In the genomic region with DNA sequence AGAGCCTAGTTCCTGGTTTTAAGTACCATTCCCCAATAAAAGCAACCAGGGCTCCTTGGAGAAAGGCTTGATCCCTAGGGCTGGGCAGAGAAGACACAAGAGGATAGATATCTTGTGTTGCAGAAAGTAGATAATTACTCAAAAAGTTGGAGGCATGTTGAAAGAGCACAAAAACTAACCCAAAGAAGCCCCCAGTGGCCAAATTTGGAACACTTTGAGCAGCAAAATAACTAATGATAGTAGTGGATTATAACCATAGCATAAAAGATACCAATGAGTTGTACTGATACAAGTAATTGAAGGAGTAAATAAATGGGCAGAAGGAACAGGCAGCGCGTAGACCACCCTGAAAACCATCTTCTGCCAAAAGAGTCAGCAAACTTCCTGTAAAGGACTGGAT, we compare ENCODE assay signal across 10 cellular contexts. TPM values are rescaled to one million over a fixed set of nuclear protein-coding genes. Genes with fewer than 3 reads are reported as not detected.
A peak's percentile ranks its signal among the peaks of the same experiment; 100 is the strongest.
DNase-seq lines count a peak whose midpoint lies in the region; ATAC-seq, FAIRE-seq and TF ChIP-seq lines count a peak whose summit lies in the region.
"Had no signal": no experiment of that assay in that cellular context is flagged by ENCODE, and none has a peak within 500 bp of the region (broad histone marks: within the 10 kb centered on the region; RNA-seq: fewer than 3 reads in every experiment).

No MANE protein-coding gene starts in this region.

- H3F3A ChIP-seq in neural progenitor cell (ENCODE audit: low read depth), result no peaks in the 10 kb centered on the region

- ATAC-seq in DND-41 (ENCODE audit: insufficient read depth, low read depth) (peak; percentile 35; the same call in 1 of the 3 replicates), GM18870 (IDR thresholded peaks at IDR 0.05; ENCODE audit: unreplicated experiment) (no peak), GM18505 (IDR thresholded peaks at IDR 0.05; ENCODE audit: unreplicated experiment) (no peak)

- H3K36me3 ChIP-seq in DND-41 (ENCODE audit: insufficient read depth, low read length) (peaks cover 31% of the 10 kb centered on the region), bronchial epithelial cell (ENCODE audit: control insufficient read depth, insufficient read depth, low read length) (peaks cover 6% of the 10 kb centered on the region), neural progenitor cell (no peaks in the 10 kb centered on the region)

- H3K9me3 ChIP-seq in DND-41 (ENCODE audit: insufficient read depth, low read length, severe bottlenecking) (no peaks in the 10 kb centered on the region), neural progenitor cell (ENCODE audit: low read depth) (no peaks in the 10 kb centered on the region)

- H3K27me3 ChIP-seq in DND-41 (ENCODE audit: insufficient read depth, low read length, poor library complexity) (no peaks in the 10 kb centered on the region), bronchial epithelial cell (ENCODE audit: control insufficient read depth, insufficient read depth, low read length) (no peaks in the 10 kb centered on the region), neural progenitor cell (no peaks in the 10 kb centered on the region)

- DNase-seq in DND-41 (no peak), Kasumi-1 (lab: John Stamatoyannopoulos, UW) (peak; percentile 39 to 63), bronchial epithelial cell (ENCODE audit: low read depth) (no peak), neural progenitor cell (ENCODE audit: low spot score) (no peak), NCI-H2029 treated with DMSO at 0.1 percent for 48 hours (lab: John Stamatoyannopoulos, UW) (no peak), NCI-H524 treated with DMSO at 0.1 percent for 48 hours (lab: John Stamatoyannopoulos, UW) (no peak)
- DNase-seq: effector memory CD4-positive, alpha-beta T cell; NCI-H2171 treated with DMSO at 0.1 percent for 48 hours had no signal

- TF ChIP-seq CTCF in DND-41 (IDR thresholded peaks at IDR 0.05; ENCODE audit: borderline replicate concordance, extremely low read depth, low read length, poor library complexity, severe bottlenecking) (peak; percentile 54), bronchial epithelial cell (IDR thresholded peaks at IDR 0.05; ENCODE audit: insufficient read depth, low read length, severe bottlenecking) (peak; percentile 9), neural progenitor cell (IDR thresholded peaks at IDR 0.05) (peak; percentile 46)

- H3K27ac ChIP-seq in DND-41 (ENCODE audit: low read length) (no peak overlapping the region), neural progenitor cell (no peak overlapping the region)

- FAIRE-seq in bronchial epithelial cell (lab: Jason Lieb, UNC), result no peak

- H4K20me1 ChIP-seq in DND-41 (ENCODE audit: insufficient read depth, low read length) (peaks cover 4% of the 10 kb centered on the region; the same call in 1 of the 2 replicates), neural progenitor cell (ENCODE audit: low read depth) (peaks cover 19% of the 10 kb centered on the region)

- H3K9me3 Mint-ChIP-seq in neural progenitor cell, result peaks cover 2% of the 10 kb centered on the region

- H3K4me1 ChIP-seq in DND-41 (ENCODE audit: insufficient read depth, low read length), result no peaks in the 10 kb centered on the region
- peaks cover under 1% of the 10 kb centered on the region for H3K4me1 ChIP-seq in neural progenitor cell

- peaks cover 28% of the 10 kb centered on the region for H3K36me3 Mint-ChIP-seq in neural progenitor cell

- H3K4me2 ChIP-seq in DND-41 (ENCODE audit: insufficient read depth, low read length) (no peak overlapping the region), neural progenitor cell (no peak overlapping the region)

- no peaks in the 10 kb centered on the region for H3K4me1 Mint-ChIP-seq in neural progenitor cell

- H3K4me3 ChIP-seq in DND-41 (ENCODE audit: low read depth in 1 of 2, low read length in 2 of 2), result no peak overlapping the region
- no peak overlapping the region for H3K4me3 ChIP-seq in bronchial epithelial cell (ENCODE audit: low read depth, low read length)
- H3K4me3 ChIP-seq in neural progenitor cell, result no peak overlapping the region

- H3K27me3 Mint-ChIP-seq in neural progenitor cell (ENCODE audit: insufficient read depth, low read depth), result no peaks in the 10 kb centered on the region

- no peak overlapping the region for H3K27ac Mint-ChIP-seq in neural progenitor cell

- no peak overlapping the region for H3K9ac ChIP-seq in DND-41 (ENCODE audit: low read depth, low read length)
- H3K9ac ChIP-seq in neural progenitor cell, result no peak overlapping the region

- H3K4me3 Mint-ChIP-seq in neural progenitor cell, result no peak overlapping the region

- H3K79me2 ChIP-seq in DND-41 (ENCODE audit: insufficient read depth, low read length), result peaks cover 27% of the 10 kb centered on the region
- H3K79me2 ChIP-seq in neural progenitor cell (ENCODE audit: low read depth), result peaks cover 77% of the 10 kb centered on the region

- TF ChIP-seq POLR2A in GM18505 (IDR thresholded peaks at IDR 0.05; ENCODE audit: borderline replicate concordance, extremely low read depth, insufficient read depth, insufficient read length), result no peak

- H2AFZ ChIP-seq in DND-41 (ENCODE audit: low read depth, low read length) (no peak overlapping the region), neural progenitor cell (replicated peaks) (no peak overlapping the region)

RNA-seq across cellular contexts. Expression of a gene that starts 12.0 kb away (rescaled TPM):
- 60.0 and 70.3 TPM in 2 replicates for total RNA-seq in bronchial epithelial cell
- total RNA-seq in neural progenitor cell (ENCODE audit: low replicate concordance), result 86.6 and 88.7 TPM in 2 replicates

RNA-seq across cellular contexts. Expression of a gene that starts 12.1 kb away (rescaled TPM):
- 62.1 and 91.1 TPM in 2 replicates for total RNA-seq in bronchial epithelial cell
- 41.2 and 65.8 TPM in 2 replicates for total RNA-seq in neural progenitor cell (ENCODE audit: low replicate concordance)

RNA-seq across cellular contexts. Expression of a gene that starts 38.0 kb away (rescaled TPM):
- total RNA-seq in bronchial epithelial cell (0.13 TPM in 1 of 2 replicates, not detected in the other), neural progenitor cell (ENCODE audit: low replicate concordance) (not detected in 2 replicates)

Comparison
In these comparisons a context has a peak if more than half of its experiments do, and no peak if none do; other contexts are left out.
1. DNase-seq: peak in Kasumi-1 (2 of 2); none in DND-41 (single experiment), bronchial epithelial cell (single experiment), neural progenitor cell (single experiment), NCI-H2029 treated with DMSO at 0.1 percent for 48 hours (single experiment) and NCI-H524 treated with DMSO at 0.1 percent for 48 hours (single experiment).
2. Peak in every context shown above with its lines, with median percentiles within 50 percentile points of each other: CTCF ChIP-seq.